ENCODE assay signal across 1 cellular context in genomic region chr4:119632216-119632615, GRCh38.
TF ChIP-seq lines count a peak whose summit lies in the region.

No MANE protein-coding gene starts in this region.

TF ChIP-seq in WTC11, 78 proteins besides CTCF, POLR2A, EP300 and RAD21 (continued from another document):
- TF ChIP-seq ATF2 (CRISPR knock-in tag; IDR thresholded peaks at IDR 0.05; ENCODE audit: borderline replicate concordance, low read depth) (no peak), FOXP1 (CRISPR knock-in tag; IDR thresholded peaks at IDR 0.05; ENCODE audit: borderline replicate concordance) (no peak), PRRX2 (CRISPR knock-in tag; IDR thresholded peaks at IDR 0.05) (no peak), ZBTB43 (CRISPR knock-in tag; IDR thresholded peaks at IDR 0.05) (no peak), RELA (CRISPR knock-in tag; IDR thresholded peaks at IDR 0.05; ENCODE audit: borderline replicate concordance) (no peak), HMGXB4 (CRISPR knock-in tag; IDR thresholded peaks at IDR 0.05) (no peak), NR2C2 (CRISPR knock-in tag; IDR thresholded peaks at IDR 0.05) (no peak)
